7 cellular contexts compared by ENCODE assay signal in genomic region chr11:85732968-85733367, GRCh38.
"Had no signal": no experiment of that assay in that cellular context is flagged by ENCODE, and none has a peak within 500 bp of the region (broad histone marks: within the 10 kb centered on the region; RNA-seq: fewer than 3 reads in every experiment).

No MANE protein-coding gene starts in this region.

- DNase-seq: activated CD4-positive, alpha-beta T cell treated with anti-CD3 and anti-CD28 coated beads for 4 hours; activated CD8-positive, alpha-beta T cell treated with anti-CD3 and anti-CD28 coated beads, Interleukin-2, amount 10 ng/mL, durations not matched to agents 7 days and 5 days; activated naive CD4-positive, alpha-beta T cell treated with anti-CD3 and anti-CD28 coated beads for 36 hours; head of caudate nucleus; naive B cell; stimulated activated CD4-positive, alpha-beta T cell treated with anti-CD3 and anti-CD28 coated beads, Interleukin-4, amount 100 ng/mL, for 4 hours; stomach had no signal

- ATAC-seq: activated CD8-positive, alpha-beta T cell treated with anti-CD3 and anti-CD28 coated beads, Interleukin-2, amount 10 ng/mL, durations not matched to agents 7 days and 5 days had no signal
